In the genomic region with DNA sequence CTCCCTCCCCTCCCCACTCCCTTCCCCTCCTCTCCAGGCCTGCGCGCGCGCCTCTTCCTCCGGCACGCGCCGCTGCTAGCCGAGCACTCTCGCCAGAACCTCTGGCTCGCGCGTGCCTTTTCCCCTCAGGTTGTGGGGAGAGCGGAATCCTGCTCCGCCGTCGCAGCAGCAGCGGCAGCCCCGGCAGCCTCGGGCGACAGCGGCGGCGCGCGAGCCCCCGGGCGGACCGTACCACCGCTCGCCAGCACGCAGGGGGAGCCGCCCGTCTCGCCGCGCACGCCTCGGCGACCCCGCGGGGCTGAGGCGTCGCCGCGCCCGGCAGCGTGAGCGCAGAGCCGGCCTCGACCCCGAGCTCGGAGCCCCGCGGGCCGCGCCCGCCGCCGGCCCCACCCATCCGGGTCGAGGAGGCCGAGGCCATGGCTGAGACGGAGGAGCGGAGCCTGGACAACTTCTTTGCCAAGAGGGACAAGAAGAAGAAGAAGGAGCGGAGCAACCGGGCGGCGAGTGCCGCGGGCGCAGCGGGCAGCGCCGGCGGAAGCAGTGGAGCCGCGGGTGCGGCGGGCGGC, we compare ENCODE assay signal across 8 cellular contexts. TPM values are rescaled to one million over a fixed set of nuclear protein-coding genes. Genes with fewer than 3 reads are reported as not detected.
DNase-seq lines count a peak whose midpoint lies in the region; ATAC-seq and TF ChIP-seq lines count a peak whose summit lies in the region.

A gene with protein sequence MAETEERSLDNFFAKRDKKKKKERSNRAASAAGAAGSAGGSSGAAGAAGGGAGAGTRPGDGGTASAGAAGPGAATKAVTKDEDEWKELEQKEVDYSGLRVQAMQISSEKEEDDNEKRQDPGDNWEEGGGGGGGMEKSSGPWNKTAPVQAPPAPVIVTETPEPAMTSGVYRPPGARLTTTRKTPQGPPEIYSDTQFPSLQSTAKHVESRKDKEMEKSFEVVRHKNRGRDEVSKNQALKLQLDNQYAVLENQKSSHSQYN (plus strand): TSS at position 58 of the 566 bp plus-strand sequence. CDS start 359 bp downstream, at position 417.

- no peaks in the 10 kb centered on the region for H3K9me3 Mint-ChIP-seq in activated naive CD8-positive, alpha-beta T cell (ENCODE audit: low read depth)

- no peaks in the 10 kb centered on the region for H3K27me3 ChIP-seq in hepatocyte
- H3K27me3 ChIP-seq in skeletal muscle satellite cell (ENCODE audit: control insufficient read depth, insufficient read depth, low read length) = no peaks in the 10 kb centered on the region

- H3K4me1 ChIP-seq in hepatocyte (ENCODE audit: insufficient read depth) = peaks cover 30% of the 10 kb centered on the region
- H3K4me1 ChIP-seq in skeletal muscle satellite cell (ENCODE audit: control insufficient read depth, insufficient read depth, low read length) = peaks cover 63% of the 10 kb centered on the region

- peak within 1 kb of the TSS; percentile 98 for H3K27ac Mint-ChIP-seq in activated naive CD8-positive, alpha-beta T cell

- peaks cover 19% of the 10 kb centered on the region for H3K36me3 Mint-ChIP-seq in activated naive CD8-positive, alpha-beta T cell

- H3K9me2 ChIP-seq in hepatocyte (replicated peaks; ENCODE audit: insufficient read depth) = no peaks in the 10 kb centered on the region

- H3K4me2 ChIP-seq in hepatocyte = peak within 1 kb of the TSS; percentile 88
- peak within 1 kb of the TSS; percentile 90 for H3K4me2 ChIP-seq in skeletal muscle satellite cell (ENCODE audit: low read length)

- H3K4me1 Mint-ChIP-seq in activated naive CD8-positive, alpha-beta T cell (ENCODE audit: low read depth) = peaks cover 59% of the 10 kb centered on the region

- H3K9me3 ChIP-seq in hepatocyte (ENCODE audit: low read depth) = no peaks in the 10 kb centered on the region
- no peaks in the 10 kb centered on the region for H3K9me3 ChIP-seq in skeletal muscle satellite cell (replicated peaks; ENCODE audit: low read length)

- H3K4me3 Mint-ChIP-seq in activated naive CD8-positive, alpha-beta T cell = peak within 1 kb of the TSS; percentile 98

- H3K4me3 ChIP-seq in hepatocyte (peak within 1 kb of the TSS; percentile 88), skeletal muscle satellite cell (ENCODE audit: low read length) (peak within 1 kb of the TSS; percentile 76)

- under 1% methylated on average over 54 of the region's 81 CpGs for WGBS in hepatocyte (ENCODE audit: low lambda C conversion rate, missing lambda C conversion rate)

- TF ChIP-seq POLR2A in GM19193 (IDR thresholded peaks at IDR 0.05; ENCODE audit: extremely low read depth, insufficient read depth, insufficient read length) = peak; percentile 80

- H3K27ac ChIP-seq in hepatocyte = peak within 1 kb of the TSS; percentile 95

- peak; percentile 20 for ATAC-seq in HG03196 (IDR thresholded peaks at IDR 0.05; ENCODE audit: unreplicated experiment)

- peaks cover 44% of the 10 kb centered on the region for H3K79me2 ChIP-seq in hepatocyte

- no peak for TF ChIP-seq CTCF in hepatocyte (IDR thresholded peaks at IDR 0.05; ENCODE audit: poor library complexity)

- peak within 1 kb of the TSS; percentile 63 for H2AFZ ChIP-seq in hepatocyte

- peaks cover 42% of the 10 kb centered on the region for H4K20me1 ChIP-seq in hepatocyte (ENCODE audit: insufficient read depth, poor library complexity, severe bottlenecking)

- DNase-seq in A172 (ENCODE audit: low spot score) = no peak
- no peak for DNase-seq in hepatocyte (ENCODE audit: low spot score)
- no peak for DNase-seq in UCSD-AML1 (lab: John Stamatoyannopoulos, UW; ENCODE audit: unreplicated experiment)
- DNase-seq in hypothalamus (lab: John Stamatoyannopoulos, UW) = no peak

- no peaks in the 10 kb centered on the region for H3K27me3 Mint-ChIP-seq in activated naive CD8-positive, alpha-beta T cell

- H3K36me3 ChIP-seq in hepatocyte (replicated peaks; ENCODE audit: insufficient read depth, low read depth) = peaks cover 4% of the 10 kb centered on the region
- H3K36me3 ChIP-seq in skeletal muscle satellite cell (ENCODE audit: insufficient read depth, low read length) = peaks cover 39% of the 10 kb centered on the region

- peak within 1 kb of the TSS; percentile 87 for H3K9ac ChIP-seq in skeletal muscle satellite cell (ENCODE audit: low read depth, low read length)

RNA-seq across cellular contexts. Expression of the gene that starts here (rescaled TPM):
- 239 and 271 TPM in 2 replicates for total RNA-seq in A172 (2014; rRNA removed; shearing (Covaris generic))
- 223 and 243 TPM in 2 replicates for total RNA-seq in hepatocyte
- polyA plus RNA-seq in hepatocyte = 96.2 and 97.6 TPM in 2 replicates
- 121 and 149 TPM in 2 replicates for total RNA-seq in skeletal muscle satellite cell (2012; rRNA removed)
